8 cellular contexts compared by ENCODE assay signal in the genomic region with DNA sequence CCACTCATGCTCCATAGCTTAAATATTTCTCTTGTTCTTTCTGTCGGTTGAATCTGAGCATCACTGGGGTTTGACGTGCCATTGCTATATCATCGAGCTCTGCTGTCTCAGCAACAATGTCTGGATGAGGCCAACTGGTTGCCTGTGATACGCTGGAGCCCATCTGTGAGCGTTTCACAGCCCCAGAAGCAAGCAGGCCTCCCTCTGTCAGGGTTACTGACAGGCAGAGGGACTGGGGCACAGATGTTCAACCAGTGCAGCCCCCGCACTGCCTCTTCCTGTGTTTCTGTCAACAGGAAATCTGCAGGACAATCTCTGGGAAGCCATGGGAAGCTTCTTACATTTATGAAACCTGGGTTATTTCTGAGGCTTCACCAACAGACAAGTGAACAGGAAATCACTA. TPM values are rescaled to one million over a fixed set of nuclear protein-coding genes. Genes with fewer than 3 reads are reported as not detected.
DNase-seq lines count a peak whose midpoint lies in the region; ATAC-seq and TF ChIP-seq lines count a peak whose summit lies in the region.

No MANE protein-coding gene starts in this region.

- H3K4me1 ChIP-seq in SK-N-SH (ENCODE audit: control insufficient read depth in 1 of 2, insufficient read depth in 2 of 2, low read depth in 1 of 2, low read length in 1 of 2) (peaks cover 17 to 25% of the 10 kb centered on the region in 2 experiments; a peak in 3 of 4 replicates), ovary (ENCODE audit: insufficient read depth) (peaks cover 25% of the 10 kb centered on the region), ascending aorta (peaks cover 0 to 3% of the 10 kb centered on the region in 2 donors)

- WGBS in SK-N-SH (ENCODE audit: low lambda C conversion rate): 23% methylated on average over 6 of the region's 6 CpGs
- WGBS in ovary, 3 donors: 10 to 16% (median 14%) methylated on average over 6 of the region's 6 CpGs

- H3K27me3 ChIP-seq in SK-N-SH (ENCODE audit: insufficient read depth) (no peaks in the 10 kb centered on the region), ovary (no peaks in the 10 kb centered on the region), ascending aorta (no peaks in the 10 kb centered on the region)

- peak overlapping the region; percentile 62 for H3K4me2 ChIP-seq in SK-N-SH

- H3K27ac ChIP-seq in SK-N-SH (ENCODE audit: low read depth in 2 of 2, low read length in 1 of 2): peak overlapping the region; percentile 49 to 98; a peak in 3 of 4 replicates
- H3K27ac ChIP-seq in ovary: peak overlapping the region in 1 of 2 donors; percentile 59
- H3K27ac ChIP-seq in ascending aorta: peak overlapping the region in 1 of 2 donors; percentile 23

- no peak for TF ChIP-seq POLR2A in ovary (IDR thresholded peaks at IDR 0.05)

- H3K9ac ChIP-seq in SK-N-SH: no peak overlapping the region

- POLR2A ChIA-PET in SK-N-SH (lab: Yijun Ruan, JAX): interaction anchor here (0.7 to 1.5 kb wide), 6 partner anchors 15 to 332 kb away, joined by 3 to 5 read pairs (median 3); a partner anchor contains a TSS

- H3K4me3 ChIP-seq in SK-N-SH (ENCODE audit: low read depth in 2 of 2, low read length in 1 of 2) (peak overlapping the region in 1 of 2 experiments; percentile 2; a peak in 1 of 4 replicates), foreskin fibroblast (ENCODE audit: low read depth in 1 of 2, low read length in 2 of 2) (no peak overlapping the region), ovary (no peak overlapping the region), ascending aorta (no peak overlapping the region)

- no peaks in the 10 kb centered on the region for H3K36me3 ChIP-seq in SK-N-SH (replicated peaks in 1 of 2; ENCODE audit: control insufficient read depth in 1 of 2, insufficient read depth in 2 of 2, low read length in 1 of 2)
- H3K36me3 ChIP-seq in ovary: no peaks in the 10 kb centered on the region
- no peaks in the 10 kb centered on the region for H3K36me3 ChIP-seq in ascending aorta

- no peaks in the 10 kb centered on the region for H4K20me1 ChIP-seq in SK-N-SH (ENCODE audit: insufficient read depth)

- peak overlapping the region; percentile 49; the same call in 1 of the 2 replicates for H2AFZ ChIP-seq in SK-N-SH (ENCODE audit: low read depth)

- TF ChIP-seq EP300 in SK-N-SH (IDR thresholded peaks at IDR 0.05; ENCODE audit: borderline replicate concordance in 1 of 2, low read depth in 1 of 2, low read length in 1 of 2): peak in 1 of 2 experiments; percentile 67; a peak in 1 of 4 replicates
- TF ChIP-seq EP300 in ovary (IDR thresholded peaks at IDR 0.05): no peak

- H3K79me2 ChIP-seq in SK-N-SH (ENCODE audit: insufficient read depth): no peaks in the 10 kb centered on the region

- no peaks in the 10 kb centered on the region for H3F3A ChIP-seq in SK-N-SH (replicated peaks; ENCODE audit: insufficient read depth)

- no peak for TF ChIP-seq CTCF in SK-N-SH (IDR thresholded peaks at IDR 0.05)
- TF ChIP-seq CTCF in foreskin fibroblast (IDR thresholded peaks at IDR 0.05; ENCODE audit: low read depth, low read length): no peak
- TF ChIP-seq CTCF in ovary (IDR thresholded peaks at IDR 0.05): no peak
- TF ChIP-seq CTCF in ascending aorta (IDR thresholded peaks at IDR 0.05): no peak

- ATAC-seq in HG03521 (IDR thresholded peaks at IDR 0.05; ENCODE audit: unreplicated experiment): no peak
- no peak for ATAC-seq in HG02840 (IDR thresholded peaks at IDR 0.05; ENCODE audit: low FRiP score, unreplicated experiment)

- intact Hi-C loops in ovary (cut with DNase I): loop anchor here in 1 of 4 donors (5.0 kb wide), 1 partner anchor 51 kb away; no protein-coding TSS in a partner anchor
- intact Hi-C loops in ascending aorta (cut with DNase I): no loop called here

- no peaks in the 10 kb centered on the region for H3K9me3 ChIP-seq in SK-N-SH
- no peaks in the 10 kb centered on the region for H3K9me3 ChIP-seq in ovary
- no peaks in the 10 kb centered on the region for H3K9me3 ChIP-seq in ascending aorta

- H3K9me2 ChIP-seq in SK-N-SH: no peaks in the 10 kb centered on the region

- DNase-seq in NCI-H748 (lab: John Stamatoyannopoulos, UW; ENCODE audit: unreplicated experiment) (peak; percentile 37), NCI-H748 treated with DMSO at 0.1 percent for 48 hours (lab: John Stamatoyannopoulos, UW) (no peak), SK-N-SH (peak; percentile 80), foreskin fibroblast (peak; percentile 66 to 71), ovary (peak in 4 of 5 donors; percentile 33 to 44 (median 40)), ascending aorta (ENCODE audit: low spot score in 2 of 2) (no peak)

- TF ChIP-seq RAD21 in SK-N-SH (IDR thresholded peaks at IDR 0.05; ENCODE audit: low read length): no peak

- CTCF ChIA-PET in SK-N-SH (lab: Yijun Ruan, JAX): interaction anchor here (0.9 to 11.1 kb wide), 8 partner anchors 9 to 474 kb away, joined by 3 to 140 read pairs (median 4); a partner anchor contains a TSS

TF ChIP-seq in SK-N-SH, 30 proteins besides CTCF, POLR2A, EP300 and RAD21 (continues in another document):
- TF ChIP-seq TAF1 (IDR thresholded peaks at IDR 0.05; ENCODE audit: borderline replicate concordance, low read depth, low read length) (no peak), MEF2A (IDR thresholded peaks at IDR 0.05; ENCODE audit: borderline replicate concordance, low read depth) (no peak), TCF12 (IDR thresholded peaks at IDR 0.05) (peak; percentile 47), RFX5 (IDR thresholded peaks at IDR 0.05; ENCODE audit: low read length) (no peak), POLR2AphosphoS5 (IDR thresholded peaks at IDR 0.05; ENCODE audit: low read depth, low read length) (peak; percentile 45; the same call in 1 of the 2 replicates), JUND (IDR thresholded peaks at IDR 0.05) (no peak), CHD2 (IDR thresholded peaks at IDR 0.05; ENCODE audit: low read length, partially characterized antibody) (peak; percentile 90), SIN3A (IDR thresholded peaks at IDR 0.05; ENCODE audit: borderline replicate concordance, low read depth, low read length) (0 out of 2 replicates have a peak, but pooled peaks have one; percentile 13), FOSL2 (IDR thresholded peaks at IDR 0.05; ENCODE audit: borderline replicate concordance, low read depth) (no peak), FOXM1 (IDR thresholded peaks at IDR 0.05; ENCODE audit: low read depth) (no peak), RXRA (IDR thresholded peaks at IDR 0.05; ENCODE audit: borderline replicate concordance, low read depth) (no peak), RCOR1 (IDR thresholded peaks at IDR 0.05; ENCODE audit: low read length) (peak; percentile 80; the same call in 1 of the 2 replicates)
- TF ChIP-seq, protein P1, sequence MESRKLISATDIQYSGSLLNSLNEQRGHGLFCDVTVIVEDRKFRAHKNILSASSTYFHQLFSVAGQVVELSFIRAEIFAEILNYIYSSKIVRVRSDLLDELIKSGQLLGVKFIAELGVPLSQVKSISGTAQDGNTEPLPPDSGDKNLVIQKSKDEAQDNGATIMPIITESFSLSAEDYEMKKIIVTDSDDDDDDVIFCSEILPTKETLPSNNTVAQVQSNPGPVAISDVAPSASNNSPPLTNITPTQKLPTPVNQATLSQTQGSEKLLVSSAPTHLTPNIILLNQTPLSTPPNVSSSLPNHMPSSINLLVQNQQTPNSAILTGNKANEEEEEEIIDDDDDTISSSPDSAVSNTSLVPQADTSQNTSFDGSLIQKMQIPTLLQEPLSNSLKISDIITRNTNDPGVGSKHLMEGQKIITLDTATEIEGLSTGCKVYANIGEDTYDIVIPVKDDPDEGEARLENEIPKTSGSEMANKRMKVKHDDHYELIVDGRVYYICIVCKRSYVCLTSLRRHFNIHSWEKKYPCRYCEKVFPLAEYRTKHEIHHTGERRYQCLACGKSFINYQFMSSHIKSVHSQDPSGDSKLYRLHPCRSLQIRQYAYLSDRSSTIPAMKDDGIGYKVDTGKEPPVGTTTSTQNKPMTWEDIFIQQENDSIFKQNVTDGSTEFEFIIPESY (IDR thresholded peaks at IDR 0.05; ENCODE audit: borderline replicate concordance, low read depth): no peak
- TF ChIP-seq, protein P2, sequence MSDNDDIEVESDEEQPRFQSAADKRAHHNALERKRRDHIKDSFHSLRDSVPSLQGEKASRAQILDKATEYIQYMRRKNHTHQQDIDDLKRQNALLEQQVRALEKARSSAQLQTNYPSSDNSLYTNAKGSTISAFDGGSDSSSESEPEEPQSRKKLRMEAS (IDR thresholded peaks at IDR 0.05; ENCODE audit: low read depth): no peak
- TF ChIP-seq, protein P3, sequence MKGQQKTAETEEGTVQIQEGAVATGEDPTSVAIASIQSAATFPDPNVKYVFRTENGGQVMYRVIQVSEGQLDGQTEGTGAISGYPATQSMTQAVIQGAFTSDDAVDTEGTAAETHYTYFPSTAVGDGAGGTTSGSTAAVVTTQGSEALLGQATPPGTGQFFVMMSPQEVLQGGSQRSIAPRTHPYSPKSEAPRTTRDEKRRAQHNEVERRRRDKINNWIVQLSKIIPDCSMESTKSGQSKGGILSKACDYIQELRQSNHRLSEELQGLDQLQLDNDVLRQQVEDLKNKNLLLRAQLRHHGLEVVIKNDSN (IDR thresholded peaks at IDR 0.05; ENCODE audit: borderline replicate concordance, low read depth): no peak
- TF ChIP-seq, protein P4, sequence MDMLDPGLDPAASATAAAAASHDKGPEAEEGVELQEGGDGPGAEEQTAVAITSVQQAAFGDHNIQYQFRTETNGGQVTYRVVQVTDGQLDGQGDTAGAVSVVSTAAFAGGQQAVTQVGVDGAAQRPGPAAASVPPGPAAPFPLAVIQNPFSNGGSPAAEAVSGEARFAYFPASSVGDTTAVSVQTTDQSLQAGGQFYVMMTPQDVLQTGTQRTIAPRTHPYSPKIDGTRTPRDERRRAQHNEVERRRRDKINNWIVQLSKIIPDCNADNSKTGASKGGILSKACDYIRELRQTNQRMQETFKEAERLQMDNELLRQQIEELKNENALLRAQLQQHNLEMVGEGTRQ (IDR thresholded peaks at IDR 0.05; ENCODE audit: borderline replicate concordance, low read depth, low read length): no peak

RNA-seq across cellular contexts. Expression of a gene that starts 23.9 kb away (rescaled TPM):
- polyA plus RNA-seq in SK-N-SH (2012; rRNA removed) (20.3 and 22.7 TPM in 2 replicates), ovary (10 to 100 TPM; 11.6 to 13.4 TPM)
- 18.4 and 21.9 TPM in 2 replicates for polyA plus RNA-seq in SK-N-SH (2012; cell fraction: cytosol; rRNA removed)
- 12.5 and 21.6 TPM in 2 replicates for polyA plus RNA-seq in SK-N-SH (2012; cell fraction: nucleus; rRNA removed)
- total RNA-seq in ovary (10 to 100 TPM in 6 of 7 donors, 1 to 10 TPM in 1; 5.1 to 19.8 (median 12.9) TPM), ascending aorta (13.5 TPM)

RNA-seq across cellular contexts. Expression of a gene that starts 24.0 kb away (rescaled TPM):
- 5.4 and 8.4 TPM in 2 replicates for polyA plus RNA-seq in SK-N-SH (2012; rRNA removed)
- polyA plus RNA-seq in SK-N-SH (2012; cell fraction: cytosol; rRNA removed): 6.0 and 6.2 TPM in 2 replicates
- 4.3 and 5.2 TPM in 2 replicates for polyA plus RNA-seq in SK-N-SH (2012; cell fraction: nucleus; rRNA removed)
- 1 to 10 TPM; 3.1 to 5.9 (median 5.1) TPM for total RNA-seq in ovary
- polyA plus RNA-seq in ovary: 1 to 10 TPM; 2.3 to 3.5 TPM
- total RNA-seq in ascending aorta: 1.5 TPM

Comparison
In these comparisons a context has a peak if more than half of its experiments do, and no peak if none do; other contexts are left out.
1. DNase-seq: peak in NCI-H748 (single experiment), SK-N-SH (single experiment), foreskin fibroblast (2 of 2) and ovary (4 of 5); none in NCI-H748 treated with DMSO at 0.1 percent for 48 hours (single experiment) and ascending aorta (0 of 2).